In the genomic region with DNA sequence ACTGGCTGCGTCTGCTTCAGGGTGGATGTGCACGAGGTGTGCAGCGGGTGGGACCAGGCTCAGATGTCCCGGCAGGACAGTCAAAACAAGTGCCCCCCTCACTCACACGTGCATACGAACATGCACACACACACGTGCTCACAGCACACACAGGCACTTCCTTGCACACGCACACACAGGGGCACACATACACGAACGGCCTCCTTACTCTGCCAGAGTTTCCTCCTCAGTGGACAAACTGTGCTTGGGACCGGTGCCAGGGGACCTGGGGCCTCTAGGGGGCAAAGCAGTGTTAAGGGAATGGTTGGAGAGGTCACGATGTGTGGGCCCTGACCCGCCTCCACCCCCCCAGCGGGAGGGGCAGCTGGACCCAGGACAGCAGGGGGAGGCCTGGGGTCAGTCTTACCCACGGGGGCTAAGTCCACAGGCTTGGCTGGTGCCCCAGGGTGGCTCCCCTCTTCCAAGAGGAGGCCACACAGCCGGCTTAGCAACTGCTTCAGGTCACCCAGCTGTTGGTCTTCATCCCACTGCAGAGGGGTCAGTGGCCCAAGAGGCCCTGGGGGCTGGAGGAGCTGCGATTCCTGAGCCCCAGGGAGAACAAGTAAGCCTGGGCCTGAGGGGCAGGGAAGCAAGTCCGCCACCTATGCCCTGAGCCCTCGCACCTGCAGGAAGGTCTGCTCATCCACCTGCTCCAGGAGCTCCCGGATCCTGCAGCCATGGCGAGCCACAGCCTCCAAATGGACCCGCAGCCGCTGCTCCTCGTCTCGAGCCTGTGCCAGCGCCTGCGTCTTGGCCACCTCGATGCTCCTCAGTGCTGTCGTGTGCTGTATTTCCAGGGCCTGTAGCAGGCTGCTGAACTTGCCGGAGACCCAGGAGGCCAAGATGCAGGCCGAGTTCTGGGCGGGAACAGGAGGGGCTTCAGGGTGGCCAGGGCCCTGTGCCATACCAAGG, we compare ENCODE assay signal across 1 cellular context.
TF ChIP-seq lines count a peak whose summit lies in the region.

No MANE protein-coding gene starts in this region.

TF ChIP-seq in HepG2, 621 proteins besides CTCF, POLR2A, EP300 and RAD21 (continued from another document and continues in another):
- TF ChIP-seq, protein P1, sequence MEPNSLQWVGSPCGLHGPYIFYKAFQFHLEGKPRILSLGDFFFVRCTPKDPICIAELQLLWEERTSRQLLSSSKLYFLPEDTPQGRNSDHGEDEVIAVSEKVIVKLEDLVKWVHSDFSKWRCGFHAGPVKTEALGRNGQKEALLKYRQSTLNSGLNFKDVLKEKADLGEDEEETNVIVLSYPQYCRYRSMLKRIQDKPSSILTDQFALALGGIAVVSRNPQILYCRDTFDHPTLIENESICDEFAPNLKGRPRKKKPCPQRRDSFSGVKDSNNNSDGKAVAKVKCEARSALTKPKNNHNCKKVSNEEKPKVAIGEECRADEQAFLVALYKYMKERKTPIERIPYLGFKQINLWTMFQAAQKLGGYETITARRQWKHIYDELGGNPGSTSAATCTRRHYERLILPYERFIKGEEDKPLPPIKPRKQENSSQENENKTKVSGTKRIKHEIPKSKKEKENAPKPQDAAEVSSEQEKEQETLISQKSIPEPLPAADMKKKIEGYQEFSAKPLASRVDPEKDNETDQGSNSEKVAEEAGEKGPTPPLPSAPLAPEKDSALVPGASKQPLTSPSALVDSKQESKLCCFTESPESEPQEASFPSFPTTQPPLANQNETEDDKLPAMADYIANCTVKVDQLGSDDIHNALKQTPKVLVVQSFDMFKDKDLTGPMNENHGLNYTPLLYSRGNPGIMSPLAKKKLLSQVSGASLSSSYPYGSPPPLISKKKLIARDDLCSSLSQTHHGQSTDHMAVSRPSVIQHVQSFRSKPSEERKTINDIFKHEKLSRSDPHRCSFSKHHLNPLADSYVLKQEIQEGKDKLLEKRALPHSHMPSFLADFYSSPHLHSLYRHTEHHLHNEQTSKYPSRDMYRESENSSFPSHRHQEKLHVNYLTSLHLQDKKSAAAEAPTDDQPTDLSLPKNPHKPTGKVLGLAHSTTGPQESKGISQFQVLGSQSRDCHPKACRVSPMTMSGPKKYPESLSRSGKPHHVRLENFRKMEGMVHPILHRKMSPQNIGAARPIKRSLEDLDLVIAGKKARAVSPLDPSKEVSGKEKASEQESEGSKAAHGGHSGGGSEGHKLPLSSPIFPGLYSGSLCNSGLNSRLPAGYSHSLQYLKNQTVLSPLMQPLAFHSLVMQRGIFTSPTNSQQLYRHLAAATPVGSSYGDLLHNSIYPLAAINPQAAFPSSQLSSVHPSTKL (CRISPR knock-in tag; IDR thresholded peaks at IDR 0.05), result peak; percentile 67; the same call in 1 of the 2 replicates
- TF ChIP-seq, protein P2, sequence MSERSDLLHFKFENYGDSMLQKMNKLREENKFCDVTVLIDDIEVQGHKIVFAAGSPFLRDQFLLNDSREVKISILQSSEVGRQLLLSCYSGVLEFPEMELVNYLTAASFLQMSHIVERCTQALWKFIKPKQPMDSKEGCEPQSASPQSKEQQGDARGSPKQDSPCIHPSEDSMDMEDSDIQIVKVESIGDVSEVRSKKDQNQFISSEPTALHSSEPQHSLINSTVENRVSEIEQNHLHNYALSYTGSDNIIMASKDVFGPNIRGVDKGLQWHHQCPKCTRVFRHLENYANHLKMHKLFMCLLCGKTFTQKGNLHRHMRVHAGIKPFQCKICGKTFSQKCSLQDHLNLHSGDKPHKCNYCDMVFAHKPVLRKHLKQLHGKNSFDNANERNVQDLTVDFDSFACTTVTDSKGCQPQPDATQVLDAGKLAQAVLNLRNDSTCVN (CRISPR knock-in tag; IDR thresholded peaks at IDR 0.05; ENCODE audit: borderline replicate concordance), result no peak
- TF ChIP-seq, protein P3, sequence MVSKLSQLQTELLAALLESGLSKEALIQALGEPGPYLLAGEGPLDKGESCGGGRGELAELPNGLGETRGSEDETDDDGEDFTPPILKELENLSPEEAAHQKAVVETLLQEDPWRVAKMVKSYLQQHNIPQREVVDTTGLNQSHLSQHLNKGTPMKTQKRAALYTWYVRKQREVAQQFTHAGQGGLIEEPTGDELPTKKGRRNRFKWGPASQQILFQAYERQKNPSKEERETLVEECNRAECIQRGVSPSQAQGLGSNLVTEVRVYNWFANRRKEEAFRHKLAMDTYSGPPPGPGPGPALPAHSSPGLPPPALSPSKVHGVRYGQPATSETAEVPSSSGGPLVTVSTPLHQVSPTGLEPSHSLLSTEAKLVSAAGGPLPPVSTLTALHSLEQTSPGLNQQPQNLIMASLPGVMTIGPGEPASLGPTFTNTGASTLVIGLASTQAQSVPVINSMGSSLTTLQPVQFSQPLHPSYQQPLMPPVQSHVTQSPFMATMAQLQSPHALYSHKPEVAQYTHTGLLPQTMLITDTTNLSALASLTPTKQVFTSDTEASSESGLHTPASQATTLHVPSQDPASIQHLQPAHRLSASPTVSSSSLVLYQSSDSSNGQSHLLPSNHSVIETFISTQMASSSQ (IDR thresholded peaks at IDR 0.05; ENCODE audit: low read depth), result no peak
- TF ChIP-seq, protein P3 (CRISPR knock-in tag; IDR thresholded peaks at IDR 0.05; ENCODE audit: borderline replicate concordance), result peak; percentile 55; the same call in 1 of the 2 replicates
- TF ChIP-seq ZNF644 (CRISPR knock-in tag; IDR thresholded peaks at IDR 0.05; ENCODE audit: low read depth), result 0 out of 2 replicates have a peak, but pooled peaks have one; percentile 19
- TF ChIP-seq, protein P4, sequence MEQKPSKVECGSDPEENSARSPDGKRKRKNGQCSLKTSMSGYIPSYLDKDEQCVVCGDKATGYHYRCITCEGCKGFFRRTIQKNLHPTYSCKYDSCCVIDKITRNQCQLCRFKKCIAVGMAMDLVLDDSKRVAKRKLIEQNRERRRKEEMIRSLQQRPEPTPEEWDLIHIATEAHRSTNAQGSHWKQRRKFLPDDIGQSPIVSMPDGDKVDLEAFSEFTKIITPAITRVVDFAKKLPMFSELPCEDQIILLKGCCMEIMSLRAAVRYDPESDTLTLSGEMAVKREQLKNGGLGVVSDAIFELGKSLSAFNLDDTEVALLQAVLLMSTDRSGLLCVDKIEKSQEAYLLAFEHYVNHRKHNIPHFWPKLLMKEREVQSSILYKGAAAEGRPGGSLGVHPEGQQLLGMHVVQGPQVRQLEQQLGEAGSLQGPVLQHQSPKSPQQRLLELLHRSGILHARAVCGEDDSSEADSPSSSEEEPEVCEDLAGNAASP (CRISPR knock-in tag; IDR thresholded peaks at IDR 0.05; ENCODE audit: borderline replicate concordance), result peak; percentile 67; the same call in 1 of the 2 replicates
- TF ChIP-seq TBX2 (CRISPR knock-in tag; IDR thresholded peaks at IDR 0.05; ENCODE audit: borderline replicate concordance), result peak; percentile 82
- TF ChIP-seq PCBP2 (optimal IDR thresholded peaks at IDR 0.05; ENCODE audit: low read depth, low read length, poor library complexity, severe bottlenecking), result no peak
- TF ChIP-seq ZNF180 (CRISPR knock-in tag; IDR thresholded peaks at IDR 0.05; ENCODE audit: borderline replicate concordance, low read depth), result peak; percentile 65; the same call in 1 of the 2 replicates
- TF ChIP-seq, protein P5, sequence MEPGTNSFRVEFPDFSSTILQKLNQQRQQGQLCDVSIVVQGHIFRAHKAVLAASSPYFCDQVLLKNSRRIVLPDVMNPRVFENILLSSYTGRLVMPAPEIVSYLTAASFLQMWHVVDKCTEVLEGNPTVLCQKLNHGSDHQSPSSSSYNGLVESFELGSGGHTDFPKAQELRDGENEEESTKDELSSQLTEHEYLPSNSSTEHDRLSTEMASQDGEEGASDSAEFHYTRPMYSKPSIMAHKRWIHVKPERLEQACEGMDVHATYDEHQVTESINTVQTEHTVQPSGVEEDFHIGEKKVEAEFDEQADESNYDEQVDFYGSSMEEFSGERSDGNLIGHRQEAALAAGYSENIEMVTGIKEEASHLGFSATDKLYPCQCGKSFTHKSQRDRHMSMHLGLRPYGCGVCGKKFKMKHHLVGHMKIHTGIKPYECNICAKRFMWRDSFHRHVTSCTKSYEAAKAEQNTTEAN (CRISPR knock-in tag; conservative IDR thresholded peaks at IDR 0.05), result peak; percentile 94
- TF ChIP-seq, protein P6, sequence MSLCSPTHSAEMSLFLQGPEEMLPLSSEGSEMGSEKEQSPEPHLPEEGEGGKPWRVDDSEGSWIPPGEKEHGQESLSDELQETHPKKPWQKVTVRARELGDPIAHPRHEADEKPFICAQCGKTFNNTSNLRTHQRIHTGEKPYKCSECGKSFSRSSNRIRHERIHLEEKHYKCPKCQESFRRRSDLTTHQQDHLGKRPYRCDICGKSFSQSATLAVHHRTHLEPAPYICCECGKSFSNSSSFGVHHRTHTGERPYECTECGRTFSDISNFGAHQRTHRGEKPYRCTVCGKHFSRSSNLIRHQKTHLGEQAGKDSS (CRISPR knock-in tag; IDR thresholded peaks at IDR 0.05; ENCODE audit: borderline replicate concordance, low read depth), result peak; percentile 55; the same call in 1 of the 2 replicates
- peak; percentile 51; the same call in 1 of the 2 replicates for TF ChIP-seq NCOR1 (IDR thresholded peaks at IDR 0.05; ENCODE audit: borderline replicate concordance, low read length)
- TF ChIP-seq ZNF660 (CRISPR knock-in tag; IDR thresholded peaks at IDR 0.05; ENCODE audit: borderline replicate concordance, low read depth), result no peak; the same call in 1 of the 2 replicates
- TF ChIP-seq NFYC (CRISPR knock-in tag; IDR thresholded peaks at IDR 0.05), result no peak
- no peak; the same call in 1 of the 2 replicates for TF ChIP-seq JDP2 (CRISPR knock-in tag; IDR thresholded peaks at IDR 0.05; ENCODE audit: borderline replicate concordance)
- TF ChIP-seq, protein P7, sequence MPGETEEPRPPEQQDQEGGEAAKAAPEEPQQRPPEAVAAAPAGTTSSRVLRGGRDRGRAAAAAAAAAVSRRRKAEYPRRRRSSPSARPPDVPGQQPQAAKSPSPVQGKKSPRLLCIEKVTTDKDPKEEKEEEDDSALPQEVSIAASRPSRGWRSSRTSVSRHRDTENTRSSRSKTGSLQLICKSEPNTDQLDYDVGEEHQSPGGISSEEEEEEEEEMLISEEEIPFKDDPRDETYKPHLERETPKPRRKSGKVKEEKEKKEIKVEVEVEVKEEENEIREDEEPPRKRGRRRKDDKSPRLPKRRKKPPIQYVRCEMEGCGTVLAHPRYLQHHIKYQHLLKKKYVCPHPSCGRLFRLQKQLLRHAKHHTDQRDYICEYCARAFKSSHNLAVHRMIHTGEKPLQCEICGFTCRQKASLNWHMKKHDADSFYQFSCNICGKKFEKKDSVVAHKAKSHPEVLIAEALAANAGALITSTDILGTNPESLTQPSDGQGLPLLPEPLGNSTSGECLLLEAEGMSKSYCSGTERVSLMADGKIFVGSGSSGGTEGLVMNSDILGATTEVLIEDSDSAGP (CRISPR knock-in tag; IDR thresholded peaks at IDR 0.05; ENCODE audit: borderline replicate concordance), result peak; percentile 48; the same call in 1 of the 2 replicates
- TF ChIP-seq PTBP1 (IDR thresholded peaks at IDR 0.05; ENCODE audit: low read depth, low read length, poor library complexity, severe bottlenecking), result no peak
- TF ChIP-seq EHMT2 (IDR thresholded peaks at IDR 0.05; ENCODE audit: borderline replicate concordance, low read depth, low read length), result no peak
- TF ChIP-seq, protein P8, sequence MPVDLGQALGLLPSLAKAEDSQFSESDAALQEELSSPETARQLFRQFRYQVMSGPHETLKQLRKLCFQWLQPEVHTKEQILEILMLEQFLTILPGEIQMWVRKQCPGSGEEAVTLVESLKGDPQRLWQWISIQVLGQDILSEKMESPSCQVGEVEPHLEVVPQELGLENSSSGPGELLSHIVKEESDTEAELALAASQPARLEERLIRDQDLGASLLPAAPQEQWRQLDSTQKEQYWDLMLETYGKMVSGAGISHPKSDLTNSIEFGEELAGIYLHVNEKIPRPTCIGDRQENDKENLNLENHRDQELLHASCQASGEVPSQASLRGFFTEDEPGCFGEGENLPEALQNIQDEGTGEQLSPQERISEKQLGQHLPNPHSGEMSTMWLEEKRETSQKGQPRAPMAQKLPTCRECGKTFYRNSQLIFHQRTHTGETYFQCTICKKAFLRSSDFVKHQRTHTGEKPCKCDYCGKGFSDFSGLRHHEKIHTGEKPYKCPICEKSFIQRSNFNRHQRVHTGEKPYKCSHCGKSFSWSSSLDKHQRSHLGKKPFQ (CRISPR knock-in tag; IDR thresholded peaks at IDR 0.05; ENCODE audit: insufficient replicate concordance), result no peak
- no peak for TF ChIP-seq ZNF850 (CRISPR knock-in tag; conservative IDR thresholded peaks at IDR 0.05)
- no peak for TF ChIP-seq NFIC (IDR thresholded peaks at IDR 0.05; ENCODE audit: low read length)
- TF ChIP-seq ZNF510 (CRISPR knock-in tag; IDR thresholded peaks at IDR 0.05; ENCODE audit: low read depth), result no peak
- TF ChIP-seq, protein P9, sequence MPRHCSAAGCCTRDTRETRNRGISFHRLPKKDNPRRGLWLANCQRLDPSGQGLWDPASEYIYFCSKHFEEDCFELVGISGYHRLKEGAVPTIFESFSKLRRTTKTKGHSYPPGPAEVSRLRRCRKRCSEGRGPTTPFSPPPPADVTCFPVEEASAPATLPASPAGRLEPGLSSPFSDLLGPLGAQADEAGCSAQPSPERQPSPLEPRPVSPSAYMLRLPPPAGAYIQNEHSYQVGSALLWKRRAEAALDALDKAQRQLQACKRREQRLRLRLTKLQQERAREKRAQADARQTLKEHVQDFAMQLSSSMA (CRISPR knock-in tag; IDR thresholded peaks at IDR 0.05), result no peak
- TF ChIP-seq, protein P10, sequence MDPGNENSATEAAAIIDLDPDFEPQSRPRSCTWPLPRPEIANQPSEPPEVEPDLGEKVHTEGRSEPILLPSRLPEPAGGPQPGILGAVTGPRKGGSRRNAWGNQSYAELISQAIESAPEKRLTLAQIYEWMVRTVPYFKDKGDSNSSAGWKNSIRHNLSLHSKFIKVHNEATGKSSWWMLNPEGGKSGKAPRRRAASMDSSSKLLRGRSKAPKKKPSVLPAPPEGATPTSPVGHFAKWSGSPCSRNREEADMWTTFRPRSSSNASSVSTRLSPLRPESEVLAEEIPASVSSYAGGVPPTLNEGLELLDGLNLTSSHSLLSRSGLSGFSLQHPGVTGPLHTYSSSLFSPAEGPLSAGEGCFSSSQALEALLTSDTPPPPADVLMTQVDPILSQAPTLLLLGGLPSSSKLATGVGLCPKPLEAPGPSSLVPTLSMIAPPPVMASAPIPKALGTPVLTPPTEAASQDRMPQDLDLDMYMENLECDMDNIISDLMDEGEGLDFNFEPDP (CRISPR knock-in tag; conservative IDR thresholded peaks at IDR 0.05), result no peak
- no peak; the same call in 1 of the 2 replicates for TF ChIP-seq EED (CRISPR knock-in tag; IDR thresholded peaks at IDR 0.05)
- peak; percentile 34; the same call in 1 of the 2 replicates for TF ChIP-seq IRF2 (CRISPR knock-in tag; IDR thresholded peaks at IDR 0.05)
- TF ChIP-seq ARNTL (CRISPR knock-in tag; IDR thresholded peaks at IDR 0.05), result peak; percentile 86
- no peak for TF ChIP-seq ZNF619 (CRISPR knock-in tag; IDR thresholded peaks at IDR 0.05)
